In genomic region chr2:213022987-213023386, GRCh38 we compare ENCODE assay signal across 14 cellular contexts.
DNase-seq lines count a peak whose midpoint lies in the region; ATAC-seq and TF ChIP-seq lines count a peak whose summit lies in the region.
"Had no signal": no experiment of that assay in that cellular context is flagged by ENCODE, and none has a peak within 500 bp of the region (broad histone marks: within the 10 kb centered on the region; RNA-seq: fewer than 3 reads in every experiment).

No MANE protein-coding gene starts in this region.

- peak; percentile 8 for DNase-seq in GM20000 (ENCODE audit: low spot score)
- no peak for DNase-seq in COR-L47 (lab: John Stamatoyannopoulos, UW)
- DNase-seq in mesendoderm = no peak
- no peak for DNase-seq in activated naive CD4-positive, alpha-beta T cell treated with anti-CD3 and anti-CD28 coated beads, Interleukin-2, amount 50 U/mL, for 16 hours
- no peak for DNase-seq in globus pallidus (ENCODE audit: low spot score)
- DNase-seq: DMS153; NCI-H1694; stimulated activated naive CD4-positive, alpha-beta T cell had no signal

- H3K4me2 ChIP-seq in mesendoderm (ENCODE audit: low read length) = no peak overlapping the region

- H3K27me3 ChIP-seq in mesendoderm (ENCODE audit: insufficient read depth, low read length, poor library complexity) = no peaks in the 10 kb centered on the region
- H3K27me3 ChIP-seq: SJSA1 had no signal

- ATAC-seq in GM18508 (IDR thresholded peaks at IDR 0.05; ENCODE audit: insufficient read depth, unreplicated experiment) (peak; percentile 64), HG02981 (IDR thresholded peaks at IDR 0.05; ENCODE audit: unreplicated experiment) (peak; percentile 64)

- H4K8ac ChIP-seq in mesendoderm (ENCODE audit: low read depth, low read length) = no peak overlapping the region

- no peaks in the 10 kb centered on the region for H3K9me3 Mint-ChIP-seq in activated naive CD8-positive, alpha-beta T cell (ENCODE audit: low read depth)

- no peak overlapping the region for H3K27ac ChIP-seq in mesendoderm (ENCODE audit: low read depth, low read length)
- H3K27ac ChIP-seq: HL-60, SJSA1 had no signal

- TF ChIP-seq CTCF in GM20000 (IDR thresholded peaks at IDR 0.05; ENCODE audit: extremely low read depth, missing control alignments) = no peak

- no peak overlapping the region for H2BK120ac ChIP-seq in mesendoderm (ENCODE audit: low read depth, low read length)

- H3K36me3 Mint-ChIP-seq in activated naive CD8-positive, alpha-beta T cell = no peaks in the 10 kb centered on the region

- no peaks in the 10 kb centered on the region for H3K79me1 ChIP-seq in mesendoderm (ENCODE audit: low read length)

- no peak overlapping the region for H3K18ac ChIP-seq in mesendoderm (ENCODE audit: low read length)

- peak overlapping the region; percentile 73 for H3K27ac Mint-ChIP-seq in activated naive CD8-positive, alpha-beta T cell

- H3K4ac ChIP-seq in mesendoderm (ENCODE audit: low read depth, low read length) = no peak overlapping the region

- H3K9ac ChIP-seq in mesendoderm (ENCODE audit: low read length) = no peak overlapping the region

- H3K4me1 Mint-ChIP-seq in activated naive CD8-positive, alpha-beta T cell (ENCODE audit: low read depth) = peaks cover 21% of the 10 kb centered on the region

- no peaks in the 10 kb centered on the region for H3K27me3 Mint-ChIP-seq in activated naive CD8-positive, alpha-beta T cell

- H3K36me3 ChIP-seq in mesendoderm (ENCODE audit: control insufficient read depth, insufficient read depth, low read length) = no peaks in the 10 kb centered on the region
- H3K36me3 ChIP-seq: SJSA1 had no signal

- H3K4me1 ChIP-seq in mesendoderm (ENCODE audit: control insufficient read depth, low read depth, low read length) = no peaks in the 10 kb centered on the region

- no CpG with 5 or more reads among the region's 2 CpGs for WGBS in mesendoderm (ENCODE audit: extremely low coverage, insufficient coverage, low lambda C conversion rate)

- H3K23ac ChIP-seq in mesendoderm (ENCODE audit: low read length) = no peak overlapping the region

- no peak overlapping the region for H4K5ac ChIP-seq in mesendoderm (ENCODE audit: low read length)

- H2BK5ac ChIP-seq in mesendoderm (ENCODE audit: low read length) = no peak overlapping the region

- no peak overlapping the region for H3K4me3 ChIP-seq in mesendoderm (ENCODE audit: low read length)
- H3K4me3 ChIP-seq: lung, SJSA1 had no signal

- no peak overlapping the region for H3K56ac ChIP-seq in mesendoderm (ENCODE audit: low read length)

- H3K4me3 Mint-ChIP-seq in activated naive CD8-positive, alpha-beta T cell = no peak overlapping the region

- H2AK5ac ChIP-seq in mesendoderm (ENCODE audit: low read length) = no peak overlapping the region

- H2BK15ac ChIP-seq in mesendoderm (replicated peaks; ENCODE audit: low read depth) = no peak overlapping the region

- no peaks in the 10 kb centered on the region for H3K79me2 ChIP-seq in mesendoderm (ENCODE audit: control insufficient read depth, insufficient read depth, low read length)
